In genomic region chr12:26370098-26370497, GRCh38 we compare ENCODE assay signal across 24 cellular contexts.
DNase-seq lines count a peak whose midpoint lies in the region; ATAC-seq, FAIRE-seq and TF ChIP-seq lines count a peak whose summit lies in the region.
"Had no signal": no experiment of that assay in that cellular context is flagged by ENCODE, and none has a peak within 500 bp of the region (broad histone marks: within the 10 kb centered on the region; RNA-seq: fewer than 3 reads in every experiment).

No MANE protein-coding gene starts in this region.

- peak; percentile 29 for FAIRE-seq in K562 (lab: Jason Lieb, UNC)
- FAIRE-seq: D721Med, GM18507 had no signal

- H3K27ac ChIP-seq in SK-N-SH (ENCODE audit: low read depth in 2 of 2, low read length in 1 of 2) (peak overlapping the region in 1 of 2 experiments; percentile 68; a peak in 2 of 4 replicates), K562 (ENCODE audit: extremely low read depth, low read depth, low read length) (no peak overlapping the region)
- H3K27ac ChIP-seq: 22Rv1; BLaER1 treated with 17β-estradiol and CSF1 and Interleukin-3, amounts not matched to agents 10 nM and 100 nM; HL-60; prostate gland had no signal

- in situ Hi-C loops in K562 (cut with MboI) = no loop called here

- no peaks in the 10 kb centered on the region for H3K36me3 ChIP-seq in SK-N-SH (replicated peaks in 1 of 2; ENCODE audit: control insufficient read depth in 1 of 2, insufficient read depth in 2 of 2, low read length in 1 of 2)
- H3K36me3 ChIP-seq in K562 (ENCODE audit: control insufficient read depth, insufficient read depth, low read length) = no peaks in the 10 kb centered on the region
- H3K36me3 ChIP-seq: prostate gland had no signal

- TF ChIP-seq EP300 in SK-N-SH (IDR thresholded peaks at IDR 0.05; ENCODE audit: borderline replicate concordance in 1 of 2, low read depth in 1 of 2, low read length in 1 of 2) (no peak), K562 (IDR thresholded peaks at IDR 0.05; ENCODE audit: low read length) (no peak)

- H3K4me3 ChIP-seq in SK-N-SH (ENCODE audit: low read depth in 2 of 2, low read length in 1 of 2) (no peak overlapping the region), K562 (no peak overlapping the region)
- H3K4me3 ChIP-seq: BLaER1 treated with 17β-estradiol and CSF1 and Interleukin-3, amounts not matched to agents 10 nM and 100 nM; prostate gland had no signal

- H3K27me3 ChIP-seq in SK-N-SH (ENCODE audit: insufficient read depth) (no peaks in the 10 kb centered on the region), K562 (ENCODE audit: control insufficient read depth in 2 of 2, insufficient read depth in 2 of 2, low read length in 2 of 2) (no peaks in the 10 kb centered on the region)
- H3K27me3 ChIP-seq: BLaER1 treated with 17β-estradiol and CSF1 and Interleukin-3, amounts not matched to agents 10 nM and 100 nM had no signal

- no peaks in the 10 kb centered on the region for H3K9me2 ChIP-seq in SK-N-SH

- CTCF ChIA-PET in SK-N-SH (lab: Yijun Ruan, JAX) (no interaction called here), K562 (lab: Yijun Ruan, JAX; ENCODE audit: low intra/inter-chr PET ratio) (no interaction called here)

- H2AFZ ChIP-seq in SK-N-SH (ENCODE audit: low read depth) = 0 out of 2 replicates have a peak overlapping the region, but pooled peaks have one; percentile 42
- H2AFZ ChIP-seq in K562 (ENCODE audit: low read depth, low read length) = no peak overlapping the region

- 81% methylated on average over 2 of the region's 2 CpGs for WGBS in SK-N-SH (ENCODE audit: low lambda C conversion rate)
- 44% methylated on average over 2 of the region's 2 CpGs for WGBS in K562 (ENCODE audit: insufficient coverage, low coverage, missing lambda C conversion rate)

- TF ChIP-seq POLR2A in K562 (conservative IDR thresholded peaks at IDR 0.05) = no peak

- ATAC-seq in SK-N-SH treated with all-trans-retinoic acid at 6 μM for 48 hours (no peak; the same call in 2 of the 3 replicates), K562 (no peak), HG03097 (IDR thresholded peaks at IDR 0.05; ENCODE audit: low FRiP score, unreplicated experiment) (no peak)
- ATAC-seq: stimulated activated naive CD8-positive, alpha-beta T cell treated with anti-CD3 and anti-CD28 coated beads, Interleukin-15, amount 100 ng/mL, for 72 hours had no signal

- POLR2A ChIA-PET in SK-N-SH (lab: Yijun Ruan, JAX) (no interaction called here), K562 (lab: Yijun Ruan, JAX) (no interaction called here)

- no TSS peak for BruUV-seq in K562 (replicated peaks; lab: Mats Ljungman, UMichigan)

- no peaks in the 10 kb centered on the region for H3K79me2 ChIP-seq in SK-N-SH (ENCODE audit: insufficient read depth)
- no peaks in the 10 kb centered on the region for H3K79me2 ChIP-seq in K562 (ENCODE audit: control insufficient read depth, insufficient read depth, low read length)

- intact Hi-C loops in K562 (cut with micrococcal nuclease) = no loop called here

- peak overlapping the region; percentile 26 for H3K4me2 ChIP-seq in SK-N-SH
- no peak overlapping the region for H3K4me2 ChIP-seq in K562 (ENCODE audit: insufficient read depth, low read length)

- H3K9me3 ChIP-seq in SK-N-SH (no peaks in the 10 kb centered on the region), K562 (replicated peaks; ENCODE audit: control insufficient read depth, insufficient read depth, low read depth, low read length) (no peaks in the 10 kb centered on the region)
- H3K9me3 ChIP-seq: BLaER1 treated with 17β-estradiol and CSF1 and Interleukin-3, amounts not matched to agents 10 nM and 100 nM; prostate gland had no signal

- TF ChIP-seq CTCF in SK-N-SH (IDR thresholded peaks at IDR 0.05) = no peak
- peak in 2 of 3 experiments; percentile 5 to 14; a peak in 1 of 6 replicates for TF ChIP-seq CTCF in K562 (IDR thresholded peaks at IDR 0.05 in 2 of 3, conservative IDR thresholded peaks at IDR 0.05 in 1 of 3; ENCODE audit: insufficient read depth in 2 of 3, low read depth in 1 of 3, low read length in 3 of 3)

- H3F3A ChIP-seq in SK-N-SH (replicated peaks; ENCODE audit: insufficient read depth) = peaks cover 9% of the 10 kb centered on the region

- peaks cover 0 to 11% of the 10 kb centered on the region in 2 experiments; a peak in 2 of 4 replicates for H3K4me1 ChIP-seq in SK-N-SH (ENCODE audit: control insufficient read depth in 1 of 2, insufficient read depth in 2 of 2, low read depth in 1 of 2, low read length in 1 of 2)
- H3K4me1 ChIP-seq in K562 (replicated peaks in 1 of 2; ENCODE audit: control insufficient read depth in 2 of 2, insufficient read depth in 2 of 2, low read length in 2 of 2) = no peaks in the 10 kb centered on the region; a peak in 1 of 5 replicates
- H3K4me1 ChIP-seq: prostate gland had no signal

- no peaks in the 10 kb centered on the region for H3K9me1 ChIP-seq in K562 (ENCODE audit: control insufficient read depth, insufficient read depth, low read length)

- TF ChIP-seq RAD21 in SK-N-SH (IDR thresholded peaks at IDR 0.05; ENCODE audit: low read length) (no peak), K562 (CRISPR knock-in tag; conservative IDR thresholded peaks at IDR 0.05 in 1 of 2, IDR thresholded peaks at IDR 0.05 in 1 of 2) (no peak)

- DNase-seq in SK-N-SH = no peak
- DNase-seq in K562 (ENCODE audit: extremely low read depth in 1 of 4, low spot score in 3 of 4) = no peak
- DNase-seq in medulla oblongata (ENCODE audit: extremely low spot score) = peak; percentile 71
- peak; percentile 67 for DNase-seq in superior temporal gyrus (ENCODE audit: extremely low spot score)
- DNase-seq in activated gamma-delta T cell treated with Interleukin-2 at 50 U/mL for 16 hours = no peak
- no peak for DNase-seq in NCI-H526 treated with DMSO at 0.1 percent for 48 hours (lab: John Stamatoyannopoulos, UW)
- DNase-seq: activated CD4-positive, alpha-beta memory T cell treated with anti-CD3 and anti-CD28 coated beads for 36 hours; activated CD4-positive, CD25-positive, alpha-beta regulatory T cell; activated naive CD4-positive, alpha-beta T cell treated with anti-CD3 and anti-CD28 coated beads for 36 hours; activated T-cell treated with anti-CD3 and anti-CD28 coated beads, Interleukin-2, amount 50 U/mL, for 1 hour; MV-4-11; NCI-H1694 treated with DMSO at 0.1 percent for 48 hours; NCI-H82; SHP77; stimulated activated CD4-positive, alpha-beta T cell treated with anti-CD3 and anti-CD28 coated beads, Interleukin-4, amount 100 ng/mL, for 4 hours; stimulated activated naive CD8-positive, alpha-beta T cell treated with anti-CD3 and anti-CD28 coated beads, Interleukin-15, amount 100 ng/mL, for 72 hours had no signal

- no peaks in the 10 kb centered on the region for H4K20me1 ChIP-seq in SK-N-SH (ENCODE audit: insufficient read depth)
- no peaks in the 10 kb centered on the region for H4K20me1 ChIP-seq in K562 (replicated peaks; ENCODE audit: control insufficient read depth, insufficient read depth, low read length)
- H4K20me1 ChIP-seq: BLaER1 treated with 17β-estradiol and CSF1 and Interleukin-3, amounts not matched to agents 10 nM and 100 nM had no signal

- H3K9ac ChIP-seq in SK-N-SH = no peak overlapping the region
- H3K9ac ChIP-seq in K562 (ENCODE audit: insufficient read depth in 1 of 2, low read depth in 2 of 2, low read length in 2 of 2) = no peak overlapping the region
- H3K9ac ChIP-seq: BLaER1 treated with 17β-estradiol and CSF1 and Interleukin-3, amounts not matched to agents 10 nM and 100 nM had no signal

TF ChIP-seq in SK-N-SH treated with all-trans-retinoic acid at 6 μM for 48 hours, 23 proteins besides CTCF, POLR2A, EP300 and RAD21 (continues in another document):
- TF ChIP-seq ZFP3 (CRISPR knock-in tag; IDR thresholded peaks at IDR 0.05) (no peak), ZNF565 (CRISPR knock-in tag; conservative IDR thresholded peaks at IDR 0.05; ENCODE audit: low read depth) (no peak), ESRRG (CRISPR knock-in tag; IDR thresholded peaks at IDR 0.05) (no peak), CSDC2 (CRISPR knock-in tag; IDR thresholded peaks at IDR 0.05) (no peak), ZNF70 (CRISPR knock-in tag; IDR thresholded peaks at IDR 0.05) (no peak), ARNTL (CRISPR knock-in tag; IDR thresholded peaks at IDR 0.05; ENCODE audit: borderline replicate concordance, low read depth) (no peak), RARB (CRISPR knock-in tag; IDR thresholded peaks at IDR 0.05) (no peak), CREB5 (CRISPR knock-in tag; IDR thresholded peaks at IDR 0.05; ENCODE audit: low read depth) (no peak), TOX (CRISPR knock-in tag; IDR thresholded peaks at IDR 0.05; ENCODE audit: borderline replicate concordance) (no peak)

TF ChIP-seq in K562, 482 proteins besides CTCF, POLR2A, EP300 and RAD21 (continues in another document):
- no peak for TF ChIP-seq MCM3 (IDR thresholded peaks at IDR 0.05)
- TF ChIP-seq ARID3B (CRISPR knock-in tag; IDR thresholded peaks at IDR 0.05; ENCODE audit: borderline replicate concordance) = no peak
- no peak for TF ChIP-seq NR2C2 (CRISPR knock-in tag; IDR thresholded peaks at IDR 0.05)
- TF ChIP-seq NR2C2 (tag; IDR thresholded peaks at IDR 0.05) = no peak
- TF ChIP-seq ZNF175 (CRISPR knock-in tag; IDR thresholded peaks at IDR 0.05; ENCODE audit: low read depth) = no peak
- no peak for TF ChIP-seq ZNF511 (CRISPR knock-in tag; IDR thresholded peaks at IDR 0.05)
- no peak for TF ChIP-seq CBX5 (IDR thresholded peaks at IDR 0.05; ENCODE audit: borderline replicate concordance, low read depth)
- no peak for TF ChIP-seq HNRNPUL1 (IDR thresholded peaks at IDR 0.05; ENCODE audit: low read length)

Comparison
In these comparisons a context has a peak if more than half of its experiments do, and no peak if none do; other contexts are left out.
1. DNase-seq: peak in medulla oblongata (single experiment) and superior temporal gyrus (single experiment); none in SK-N-SH (single experiment), K562 (0 of 4), activated gamma-delta T cell treated with Interleukin-2 at 50 U/mL for 16 hours (single experiment) and NCI-H526 treated with DMSO at 0.1 percent for 48 hours (single experiment).
2. Of the 27 proteins assayed by ChIP-seq in both K562 and SK-N-SH: peak only in K562: CTCF; only in SK-N-SH: none; in both: none; in neither: 26.